Comparison of ENCODE assay signal across 1 cellular context in genomic region chr11:88231894-88232482, GRCh38.
TF ChIP-seq lines count a peak whose summit lies in the region.

No MANE protein-coding gene starts in this region.

TF ChIP-seq in K562, 482 proteins besides CTCF, POLR2A, EP300 and RAD21 (continued from another document):
- TF ChIP-seq, protein P1, sequence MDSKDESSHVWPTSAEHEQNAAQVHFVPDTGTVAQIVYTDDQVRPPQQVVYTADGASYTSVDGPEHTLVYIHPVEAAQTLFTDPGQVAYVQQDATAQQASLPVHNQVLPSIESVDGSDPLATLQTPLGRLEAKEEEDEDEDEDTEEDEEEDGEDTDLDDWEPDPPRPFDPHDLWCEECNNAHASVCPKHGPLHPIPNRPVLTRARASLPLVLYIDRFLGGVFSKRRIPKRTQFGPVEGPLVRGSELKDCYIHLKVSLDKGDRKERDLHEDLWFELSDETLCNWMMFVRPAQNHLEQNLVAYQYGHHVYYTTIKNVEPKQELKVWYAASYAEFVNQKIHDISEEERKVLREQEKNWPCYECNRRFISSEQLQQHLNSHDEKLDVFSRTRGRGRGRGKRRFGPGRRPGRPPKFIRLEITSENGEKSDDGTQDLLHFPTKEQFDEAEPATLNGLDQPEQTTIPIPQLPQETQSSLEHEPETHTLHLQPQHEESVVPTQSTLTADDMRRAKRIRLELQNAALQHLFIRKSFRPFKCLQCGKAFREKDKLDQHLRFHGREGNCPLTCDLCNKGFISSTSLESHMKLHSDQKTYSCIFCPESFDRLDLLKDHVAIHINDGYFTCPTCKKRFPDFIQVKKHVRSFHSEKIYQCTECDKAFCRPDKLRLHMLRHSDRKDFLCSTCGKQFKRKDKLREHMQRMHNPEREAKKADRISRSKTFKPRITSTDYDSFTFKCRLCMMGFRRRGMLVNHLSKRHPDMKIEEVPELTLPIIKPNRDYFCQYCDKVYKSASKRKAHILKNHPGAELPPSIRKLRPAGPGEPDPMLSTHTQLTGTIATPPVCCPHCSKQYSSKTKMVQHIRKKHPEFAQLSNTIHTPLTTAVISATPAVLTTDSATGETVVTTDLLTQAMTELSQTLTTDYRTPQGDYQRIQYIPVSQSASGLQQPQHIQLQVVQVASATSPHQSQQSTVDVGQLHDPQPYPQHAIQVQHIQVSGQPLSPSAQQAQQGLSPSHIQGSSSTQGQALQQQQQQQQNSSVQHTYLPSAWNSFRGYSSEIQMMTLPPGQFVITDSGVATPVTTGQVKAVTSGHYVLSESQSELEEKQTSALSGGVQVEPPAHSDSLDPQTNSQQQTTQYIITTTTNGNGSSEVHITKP (IDR thresholded peaks at IDR 0.05; ENCODE audit: partially characterized antibody) = no peak
- no peak for TF ChIP-seq SMAD3 (CRISPR knock-in tag; conservative IDR thresholded peaks at IDR 0.05)
TF ChIP-seq in K562: peak in this region for 0.
